8 cellular contexts compared by ENCODE assay signal in the genomic region with DNA sequence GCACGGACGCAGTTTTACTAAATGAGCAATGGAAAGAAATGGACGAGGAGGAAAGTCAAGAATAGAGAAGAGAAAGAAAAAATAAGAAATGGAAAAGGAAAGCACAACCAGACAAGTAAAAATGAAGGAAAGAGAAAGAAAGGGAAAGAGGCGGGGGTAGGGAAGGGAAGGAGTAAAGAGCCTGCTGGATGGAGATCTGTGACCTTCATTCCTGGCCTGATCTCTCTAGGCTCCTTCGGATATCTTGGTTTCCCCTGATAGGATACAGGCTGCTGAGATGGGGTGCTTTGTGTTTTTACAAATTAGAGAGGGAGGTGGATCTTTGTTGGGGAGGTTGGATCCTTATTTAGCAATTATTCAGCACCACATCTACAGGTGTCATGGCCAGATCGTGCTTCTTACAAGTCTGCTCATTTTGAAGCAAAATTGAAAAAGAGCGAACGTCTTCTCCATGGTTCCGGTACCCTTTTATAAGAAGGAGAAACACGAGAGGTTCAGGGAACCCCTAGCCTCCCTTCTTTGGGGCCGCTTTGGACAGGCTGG. TPM values are rescaled to one million over a fixed set of nuclear protein-coding genes. Genes with fewer than 3 reads are reported as not detected.
DNase-seq lines count a peak whose midpoint lies in the region; ATAC-seq, FAIRE-seq and TF ChIP-seq lines count a peak whose summit lies in the region.

No MANE protein-coding gene starts in this region.

- peak overlapping the region; percentile 52 for H3K4me3 ChIP-seq in Jurkat, Clone E6-1 (ENCODE audit: low read length)
- H3K4me3 ChIP-seq in endocrine pancreas (ENCODE audit: control insufficient read depth, insufficient read depth, low read length) (peak overlapping the region; percentile 72), parathyroid adenoma (ENCODE audit: low read depth, low read length) (peak overlapping the region; percentile 44)

- DNase-seq in GM10248 (ENCODE audit: extremely low spot score) (peak; percentile 13), NCI-H2107 (lab: John Stamatoyannopoulos, UW) (no peak), RCC 7860 (ENCODE audit: low spot score) (no peak)
- no peak for DNase-seq in Jurkat, Clone E6-1 (ENCODE audit: low read depth, low spot score)

- FAIRE-seq in RCC 7860 (lab: Jason Lieb, UNC), result no peak

- H2AFZ ChIP-seq in parathyroid adenoma, result peak overlapping the region; percentile 70

- ATAC-seq in HG03097 (IDR thresholded peaks at IDR 0.05; ENCODE audit: low FRiP score, unreplicated experiment) (no peak), HG02970 (IDR thresholded peaks at IDR 0.05; ENCODE audit: low FRiP score, unreplicated experiment) (no peak)

- H3K79me2 ChIP-seq in parathyroid adenoma, result no peaks in the 10 kb centered on the region

- H3K4me2 ChIP-seq in parathyroid adenoma (ENCODE audit: low read length), result peak overlapping the region; percentile 89

- H3K9ac ChIP-seq in endocrine pancreas (ENCODE audit: control insufficient read depth, insufficient read depth, low read length), result peak overlapping the region; percentile 19
- no peak overlapping the region for H3K9ac ChIP-seq in parathyroid adenoma

- H3K27me3 ChIP-seq in endocrine pancreas (ENCODE audit: control insufficient read depth, insufficient read depth, low read length) (peaks cover 8% of the 10 kb centered on the region), parathyroid adenoma (ENCODE audit: control insufficient read depth, insufficient read depth, low read length) (no peaks in the 10 kb centered on the region)

- H3K4me1 ChIP-seq in endocrine pancreas (ENCODE audit: control insufficient read depth, insufficient read depth, low read length), result no peaks in the 10 kb centered on the region
- H3K4me1 ChIP-seq in parathyroid adenoma, result peaks cover 11% of the 10 kb centered on the region

- POLR2A ChIA-PET in GM10248 (lab: Yijun Ruan, JAX), result no interaction called here

- no peak overlapping the region for H3K27ac ChIP-seq in parathyroid adenoma

- CTCF ChIA-PET in GM10248 (lab: Yijun Ruan, JAX), result no interaction called here

- H3K36me3 ChIP-seq in endocrine pancreas (ENCODE audit: control insufficient read depth, insufficient read depth, low read length), result no peaks in the 10 kb centered on the region
- H3K36me3 ChIP-seq in parathyroid adenoma (ENCODE audit: control insufficient read depth, insufficient read depth, low read length), result no peaks in the 10 kb centered on the region

- TF ChIP-seq CTCF in GM10248 (IDR thresholded peaks at IDR 0.05; ENCODE audit: control extremely low read depth, extremely low read depth, low read depth, missing control alignments), result no peak
- no peak for TF ChIP-seq CTCF in parathyroid adenoma (IDR thresholded peaks at IDR 0.05)

- H3K9me3 ChIP-seq in endocrine pancreas (ENCODE audit: control insufficient read depth, low read length), result no peaks in the 10 kb centered on the region
- no peaks in the 10 kb centered on the region for H3K9me3 ChIP-seq in parathyroid adenoma (ENCODE audit: control insufficient read depth, low read length)

RNA-seq across cellular contexts. Expression of a gene that starts 0.8 kb away (rescaled TPM):
- polyA plus RNA-seq in Jurkat, Clone E6-1 (2012; ENCODE audit: insufficient read depth, insufficient read length), result 5.5 TPM
